In the genomic region with DNA sequence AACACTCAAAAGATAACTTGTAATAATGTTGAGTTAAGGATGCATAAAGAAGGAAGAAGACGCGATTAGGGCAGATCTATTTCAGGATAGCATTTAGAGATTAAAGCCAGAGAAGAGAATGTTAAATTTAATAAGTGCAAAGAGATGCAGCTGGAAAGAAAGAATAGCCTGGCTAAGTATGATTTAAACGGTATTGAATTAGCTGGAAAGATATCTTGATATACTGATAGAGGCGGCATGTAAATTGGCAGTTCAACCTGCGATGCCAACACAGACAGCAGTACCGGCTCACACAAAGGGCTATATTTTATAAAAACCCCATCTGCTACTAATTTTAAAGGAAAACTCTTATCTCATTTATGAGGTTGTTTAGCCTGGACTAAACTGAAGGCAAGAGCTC, we compare ENCODE assay signal across 1 cellular context.
TF ChIP-seq lines count a peak whose summit lies in the region.

No MANE protein-coding gene starts in this region.

TF ChIP-seq in SK-N-SH, 30 proteins besides CTCF, POLR2A, EP300 and RAD21 (continued from another document):
- TF ChIP-seq, protein P1, sequence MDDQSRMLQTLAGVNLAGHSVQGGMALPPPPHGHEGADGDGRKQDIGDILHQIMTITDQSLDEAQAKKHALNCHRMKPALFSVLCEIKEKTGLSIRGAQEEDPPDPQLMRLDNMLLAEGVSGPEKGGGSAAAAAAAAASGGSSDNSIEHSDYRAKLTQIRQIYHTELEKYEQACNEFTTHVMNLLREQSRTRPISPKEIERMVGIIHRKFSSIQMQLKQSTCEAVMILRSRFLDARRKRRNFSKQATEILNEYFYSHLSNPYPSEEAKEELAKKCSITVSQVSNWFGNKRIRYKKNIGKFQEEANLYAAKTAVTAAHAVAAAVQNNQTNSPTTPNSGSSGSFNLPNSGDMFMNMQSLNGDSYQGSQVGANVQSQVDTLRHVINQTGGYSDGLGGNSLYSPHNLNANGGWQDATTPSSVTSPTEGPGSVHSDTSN (IDR thresholded peaks at IDR 0.05) = peak; percentile 37; the same call in 1 of the 2 replicates
- TF ChIP-seq, protein P2, sequence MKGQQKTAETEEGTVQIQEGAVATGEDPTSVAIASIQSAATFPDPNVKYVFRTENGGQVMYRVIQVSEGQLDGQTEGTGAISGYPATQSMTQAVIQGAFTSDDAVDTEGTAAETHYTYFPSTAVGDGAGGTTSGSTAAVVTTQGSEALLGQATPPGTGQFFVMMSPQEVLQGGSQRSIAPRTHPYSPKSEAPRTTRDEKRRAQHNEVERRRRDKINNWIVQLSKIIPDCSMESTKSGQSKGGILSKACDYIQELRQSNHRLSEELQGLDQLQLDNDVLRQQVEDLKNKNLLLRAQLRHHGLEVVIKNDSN (IDR thresholded peaks at IDR 0.05; ENCODE audit: borderline replicate concordance, low read depth) = no peak
- TF ChIP-seq NFIC (IDR thresholded peaks at IDR 0.05; ENCODE audit: borderline replicate concordance) (peak; percentile 6; the same call in 1 of the 2 replicates), MXI1 (IDR thresholded peaks at IDR 0.05; ENCODE audit: low read depth, low read length) (no peak), GATA2 (CRISPR knock-in tag; IDR thresholded peaks at IDR 0.05) (peak; percentile 87), MEF2A (IDR thresholded peaks at IDR 0.05; ENCODE audit: borderline replicate concordance, low read depth) (no peak), GABPA (IDR thresholded peaks at IDR 0.05; ENCODE audit: low read depth) (no peak), TAF1 (IDR thresholded peaks at IDR 0.05; ENCODE audit: borderline replicate concordance, low read depth, low read length) (no peak), TEAD4 (IDR thresholded peaks at IDR 0.05; ENCODE audit: borderline replicate concordance, insufficient read depth) (peak; percentile 48; the same call in 1 of the 2 replicates), NRF1 (IDR thresholded peaks at IDR 0.05; ENCODE audit: low read depth, low read length) (no peak), CHD2 (IDR thresholded peaks at IDR 0.05; ENCODE audit: low read length, partially characterized antibody) (peak; percentile 52), FOXJ3 (CRISPR knock-in tag; IDR thresholded peaks at IDR 0.05) (no peak), FOXM1 (IDR thresholded peaks at IDR 0.05; ENCODE audit: low read depth) (no peak), TCF12 (IDR thresholded peaks at IDR 0.05) (peak; percentile 45; the same call in 1 of the 2 replicates)
- TF ChIP-seq, protein P3, sequence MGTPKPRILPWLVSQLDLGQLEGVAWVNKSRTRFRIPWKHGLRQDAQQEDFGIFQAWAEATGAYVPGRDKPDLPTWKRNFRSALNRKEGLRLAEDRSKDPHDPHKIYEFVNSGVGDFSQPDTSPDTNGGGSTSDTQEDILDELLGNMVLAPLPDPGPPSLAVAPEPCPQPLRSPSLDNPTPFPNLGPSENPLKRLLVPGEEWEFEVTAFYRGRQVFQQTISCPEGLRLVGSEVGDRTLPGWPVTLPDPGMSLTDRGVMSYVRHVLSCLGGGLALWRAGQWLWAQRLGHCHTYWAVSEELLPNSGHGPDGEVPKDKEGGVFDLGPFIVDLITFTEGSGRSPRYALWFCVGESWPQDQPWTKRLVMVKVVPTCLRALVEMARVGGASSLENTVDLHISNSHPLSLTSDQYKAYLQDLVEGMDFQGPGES (IDR thresholded peaks at IDR 0.05; ENCODE audit: low read depth, low read length) = no peak
